ENCODE assay signal across 8 cellular contexts in the genomic region with DNA sequence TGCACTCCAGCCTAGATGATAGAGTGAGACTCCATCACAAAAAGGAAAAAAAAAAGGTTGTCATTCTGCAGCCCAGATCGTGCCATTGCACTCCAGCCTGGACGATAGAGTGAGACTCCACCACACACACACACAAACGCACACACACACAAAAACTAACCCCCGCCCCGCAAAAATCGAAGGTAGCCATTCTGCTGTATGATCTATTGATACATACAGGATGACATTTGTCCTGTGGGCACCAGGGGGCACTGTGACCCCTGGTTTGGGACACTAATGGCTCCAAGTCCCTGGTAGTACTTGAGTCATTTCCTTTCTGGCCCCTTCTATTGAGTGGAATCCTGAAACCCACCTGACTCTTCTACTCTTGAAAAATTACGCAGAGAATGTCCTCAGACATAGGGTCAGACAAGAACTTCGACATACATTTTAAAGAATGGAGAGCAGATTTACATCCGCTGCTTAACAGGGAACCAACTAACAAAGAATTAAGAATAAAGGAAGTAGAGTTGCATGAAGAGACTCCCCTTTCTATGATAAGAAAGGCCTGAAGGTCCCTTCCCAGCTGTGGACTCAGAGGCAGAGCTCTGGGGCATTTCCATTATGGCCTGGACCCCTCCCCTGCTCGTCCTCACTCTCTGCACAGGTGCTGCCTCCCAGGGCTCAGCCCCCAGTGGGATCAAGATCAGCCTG. TPM values are rescaled to one million over a fixed set of nuclear protein-coding genes. Genes with fewer than 3 reads are reported as not detected.
DNase-seq lines count a peak whose midpoint lies in the region; ATAC-seq and TF ChIP-seq lines count a peak whose summit lies in the region.

No MANE protein-coding gene starts in this region.

- H3K27me3 ChIP-seq in MM.1S (replicated peaks; ENCODE audit: insufficient read depth, low read length) (no peaks in the 10 kb centered on the region), WERI-Rb-1 (ENCODE audit: insufficient read depth, low read depth, severe bottlenecking) (no peaks in the 10 kb centered on the region), colonic mucosa (no peaks in the 10 kb centered on the region), mesenchymal stem cell (ENCODE audit: control insufficient read depth in 1 of 2, insufficient read depth in 1 of 2, low read length in 2 of 2) (peaks cover 9 to 68% of the 10 kb centered on the region in 2 experiments)

- TF ChIP-seq CTCF in MM.1S (IDR thresholded peaks at IDR 0.05; ENCODE audit: low read length) = peak; percentile 91
- peak; percentile 76 for TF ChIP-seq CTCF in WERI-Rb-1 (IDR thresholded peaks at IDR 0.05; ENCODE audit: low read depth, low read length)
- TF ChIP-seq CTCF in colonic mucosa (IDR thresholded peaks at IDR 0.05) = peak; percentile 41

- no peak overlapping the region for H2BK120ac ChIP-seq in mesenchymal stem cell (ENCODE audit: low read depth, low read length)

- no peak overlapping the region for H3K9ac ChIP-seq in MM.1S (ENCODE audit: low read length)
- H3K9ac ChIP-seq in colonic mucosa (ENCODE audit: low read depth in 2 of 2, low read length in 2 of 2) = no peak overlapping the region
- H3K9ac ChIP-seq in mesenchymal stem cell (ENCODE audit: low read length) = no peak overlapping the region

- no peaks in the 10 kb centered on the region for H3K79me2 ChIP-seq in MM.1S (ENCODE audit: low read length)

- H3K9me2 ChIP-seq in MM.1S (replicated peaks; ENCODE audit: insufficient read depth, low read length) = no peaks in the 10 kb centered on the region

- no peaks in the 10 kb centered on the region for H3K9me3 ChIP-seq in MM.1S (replicated peaks; ENCODE audit: insufficient read depth, low read length)
- H3K9me3 ChIP-seq in WERI-Rb-1 (ENCODE audit: severe bottlenecking) = no peaks in the 10 kb centered on the region
- no peaks in the 10 kb centered on the region for H3K9me3 ChIP-seq in colonic mucosa
- no peaks in the 10 kb centered on the region for H3K9me3 ChIP-seq in mesenchymal stem cell (ENCODE audit: control insufficient read depth, low read length)

- no peak overlapping the region for H2AK5ac ChIP-seq in mesenchymal stem cell (ENCODE audit: low read length, severe bottlenecking)

- no peaks in the 10 kb centered on the region for H3F3A ChIP-seq in MM.1S (ENCODE audit: insufficient read depth, low read length)

- WGBS in mesenchymal stem cell = 75% methylated on average over 8 of the region's 10 CpGs

- no peak overlapping the region for H2BK5ac ChIP-seq in mesenchymal stem cell (ENCODE audit: low read depth, low read length, poor library complexity, severe bottlenecking)

- no peak overlapping the region for H3K27ac ChIP-seq in MM.1S (ENCODE audit: low read length)
- peak overlapping the region; percentile 29; the same call in 1 of the 2 replicates for H3K27ac ChIP-seq in WERI-Rb-1
- no peak overlapping the region for H3K27ac ChIP-seq in colonic mucosa
- no peak overlapping the region for H3K27ac ChIP-seq in mesenchymal stem cell (ENCODE audit: low read length, poor library complexity, severe bottlenecking)

- no peak overlapping the region for H4K91ac ChIP-seq in mesenchymal stem cell (ENCODE audit: low read length)

- H3K4ac ChIP-seq in mesenchymal stem cell (ENCODE audit: low read depth in 1 of 2, low read length in 2 of 2) = no peak overlapping the region

- H3K36me3 ChIP-seq in MM.1S (replicated peaks; ENCODE audit: insufficient read depth, low read length) (no peaks in the 10 kb centered on the region), WERI-Rb-1 (no peaks in the 10 kb centered on the region), colonic mucosa (no peaks in the 10 kb centered on the region), mesenchymal stem cell (ENCODE audit: control insufficient read depth in 1 of 2, insufficient read depth in 2 of 2, low read depth in 1 of 2, low read length in 2 of 2) (no peaks in the 10 kb centered on the region)

- H2AFZ ChIP-seq in MM.1S (ENCODE audit: low read length) = peak overlapping the region; percentile 62
- H2AFZ ChIP-seq in mesenchymal stem cell (ENCODE audit: low read depth, low read length) = no peak overlapping the region

- no peaks in the 10 kb centered on the region for H4K20me1 ChIP-seq in MM.1S (ENCODE audit: insufficient read depth, low read length)

- no peaks in the 10 kb centered on the region for H3K79me1 ChIP-seq in mesenchymal stem cell (replicated peaks; ENCODE audit: low read length, poor library complexity, severe bottlenecking)

- H3K23ac ChIP-seq in mesenchymal stem cell (ENCODE audit: low read length in 2 of 2) = no peak overlapping the region

- no peak overlapping the region for H3K14ac ChIP-seq in mesenchymal stem cell (ENCODE audit: low read length in 2 of 2)

- peaks cover 4% of the 10 kb centered on the region; the same call in 1 of the 2 replicates for H3K4me1 ChIP-seq in MM.1S (ENCODE audit: low read length)
- H3K4me1 ChIP-seq in colonic mucosa = no peaks in the 10 kb centered on the region
- H3K4me1 ChIP-seq in mesenchymal stem cell (ENCODE audit: control insufficient read depth, insufficient read depth, low read depth, low read length) = no peaks in the 10 kb centered on the region

- ATAC-seq in HG03432 (IDR thresholded peaks at IDR 0.05; ENCODE audit: unreplicated experiment) = no peak

- H2BK15ac ChIP-seq in mesenchymal stem cell (ENCODE audit: low read depth, poor library complexity, severe bottlenecking) = no peak overlapping the region

- H3K18ac ChIP-seq in mesenchymal stem cell (ENCODE audit: low read depth in 1 of 2, low read length in 2 of 2) = no peak overlapping the region

- DNase-seq in NCI-H2227 (lab: John Stamatoyannopoulos, UW; ENCODE audit: unreplicated experiment) = peak; percentile 46
- no peak for DNase-seq in NCI-H2227 treated with DMSO at 0.1 percent for 48 hours (lab: John Stamatoyannopoulos, UW)
- peak; percentile 73 for DNase-seq in MM.1S
- DNase-seq in WERI-Rb-1 = peak; percentile 70
- DNase-seq in colonic mucosa = peak; percentile 32
- peak; percentile 19 for DNase-seq in mesenchymal stem cell
- peak; percentile 9 for DNase-seq in stimulated activated naive CD4-positive, alpha-beta T cell treated with Interleukin-2 at 50 U/mL for 16 hours (lab: John Stamatoyannopoulos, UW)

- intact Hi-C loops in colonic mucosa (cut with DNase I) = no loop called here

- H2BK12ac ChIP-seq in mesenchymal stem cell (ENCODE audit: low read length in 2 of 2) = no peak overlapping the region

- H4K8ac ChIP-seq in mesenchymal stem cell (ENCODE audit: low read length) = no peak overlapping the region

- H3K4me3 ChIP-seq in MM.1S (ENCODE audit: low read length) (no peak overlapping the region), WERI-Rb-1 (ENCODE audit: low read depth, low read length) (no peak overlapping the region), colonic mucosa (no peak overlapping the region), mesenchymal stem cell (ENCODE audit: insufficient read depth in 1 of 2, low read depth in 1 of 2, low read length in 2 of 2) (no peak overlapping the region)

- no peak overlapping the region for H3K4me2 ChIP-seq in MM.1S (ENCODE audit: low read depth, low read length)
- no peak overlapping the region for H3K4me2 ChIP-seq in mesenchymal stem cell (ENCODE audit: low read length, poor library complexity, severe bottlenecking)

RNA-seq across cellular contexts. Expression of gene PRAME, which starts 35.0 kb away (rescaled TPM):
- 1 to 10 TPM in 1 of 2 donors, not detected in 1; 2.8 TPM for total RNA-seq in colonic mucosa
- polyA plus RNA-seq in mesenchymal stem cell (2013, experiment 1 of 2) = not detected
- polyA plus RNA-seq in mesenchymal stem cell (2013, experiment 2 of 2) = not detected

RNA-seq across cellular contexts. Expression of gene GGTLC2, which starts 50.3 kb away (rescaled TPM):
- not detected for total RNA-seq in colonic mucosa
- polyA plus RNA-seq in mesenchymal stem cell (2013, experiment 1 of 2) = not detected
- polyA plus RNA-seq in mesenchymal stem cell (2013, experiment 2 of 2) = not detected

Comparison
In these comparisons a context has a peak if more than half of its experiments do, and no peak if none do; other contexts are left out.
1. CTCF ChIP-seq: peak in every context shown above with its lines; median percentile 91 in MM.1S; 76 in WERI-Rb-1; 41 in colonic mucosa.